In genomic region chr11:114044042-114044871, GRCh38 we compare ENCODE assay signal across 17 cellular contexts. TPM values are rescaled to one million over a fixed set of nuclear protein-coding genes. Genes with fewer than 3 reads are reported as not detected.
DNase-seq lines count a peak whose midpoint lies in the region; ATAC-seq, FAIRE-seq and TF ChIP-seq lines count a peak whose summit lies in the region.
"Had no signal": no experiment of that assay in that cellular context is flagged by ENCODE, and none has a peak within 500 bp of the region (broad histone marks: within the 10 kb centered on the region; RNA-seq: fewer than 3 reads in every experiment).

No MANE protein-coding gene starts in this region.

- no peak for TF ChIP-seq EP300 in HepG2 (IDR thresholded peaks at IDR 0.05; ENCODE audit: low read depth in 2 of 2, low read length in 2 of 2)
- no peak for TF ChIP-seq EP300 in HepG2 (CRISPR knock-in tag; IDR thresholded peaks at IDR 0.05; ENCODE audit: borderline replicate concordance)

- no peak overlapping the region for H2AFZ ChIP-seq in HepG2 (ENCODE audit: low read length)
- H2AFZ ChIP-seq in endothelial cell of umbilical vein (ENCODE audit: low read depth, low read length): no peak overlapping the region
- H2AFZ ChIP-seq in hepatocyte: no peak overlapping the region

- TF ChIP-seq CTCF in right lobe of liver (IDR thresholded peaks at IDR 0.05) (no peak), HepG2 (CRISPR knock-in tag; IDR thresholded peaks at IDR 0.05) (no peak), endothelial cell of umbilical vein (IDR thresholded peaks at IDR 0.05; ENCODE audit: extremely low read depth in 1 of 2, insufficient read depth in 1 of 2, low read depth in 1 of 2, low read length in 2 of 2) (no peak), hepatocyte (IDR thresholded peaks at IDR 0.05; ENCODE audit: poor library complexity) (no peak)

- dilution Hi-C loops in endothelial cell of umbilical vein (cut with MboI; ENCODE audit: extremely low pct_ligation_motif_present, low sequenced_read_pairs): loop anchor here (25.0 kb wide), 1 partner anchor 218 kb away; no protein-coding TSS in a partner anchor

- POLR2A ChIA-PET in HepG2 (lab: Yijun Ruan, JAX) (no interaction called here), endothelial cell of umbilical vein (lab: Charles Lee) (interaction anchor here (1.0 to 1.6 kb wide), 3 partner anchors 16 to 176 kb away, joined by 3 to 5 read pairs (median 3); no protein-coding TSS in a partner anchor)

- no peak for FAIRE-seq in HepG2 (lab: Jason Lieb, UNC)
- peak; percentile 80 for FAIRE-seq in endothelial cell of umbilical vein (lab: Jason Lieb, UNC)
- FAIRE-seq: HTR-8/SVneo had no signal

- peak overlapping the region; percentile 21 for H3K4me3 Mint-ChIP-seq in natural killer cell treated with Interleukin-12 subunit alpha and Interleukin-12 subunit beta and Interleukin-15 and Interleukin-18, amount 100 ng/mL, for 72 hours
- H3K4me3 Mint-ChIP-seq: activated naive CD8-positive, alpha-beta T cell treated with anti-CD3 and anti-CD28 coated beads for 36 hours; memory B cell had no signal

- no peaks in the 10 kb centered on the region for H3K27me3 Mint-ChIP-seq in natural killer cell treated with Interleukin-12 subunit alpha and Interleukin-12 subunit beta and Interleukin-15 and Interleukin-18, amount 100 ng/mL, for 72 hours
- H3K27me3 Mint-ChIP-seq: activated naive CD8-positive, alpha-beta T cell treated with anti-CD3 and anti-CD28 coated beads for 36 hours had no signal

- TF ChIP-seq POLR2A in right lobe of liver (IDR thresholded peaks at IDR 0.05) (no peak), HepG2 (IDR thresholded peaks at IDR 0.05; ENCODE audit: insufficient read depth in 1 of 2, low read depth in 2 of 2, low read length in 2 of 2) (no peak), endothelial cell of umbilical vein (IDR thresholded peaks at IDR 0.05; ENCODE audit: low read depth, low read length) (peak; percentile 19)

- 67% methylated on average over 9 of the region's 10 CpGs for WGBS in right lobe of liver (ENCODE audit: insufficient coverage, low coverage, low lambda C conversion rate, missing lambda C conversion rate)
- WGBS in HepG2 (ENCODE audit: low lambda C conversion rate): 27% methylated on average over 10 of the region's 10 CpGs
- WGBS in hepatocyte (ENCODE audit: low lambda C conversion rate, missing lambda C conversion rate): 78% methylated on average over 10 of the region's 10 CpGs

- CTCF ChIA-PET in HepG2 (lab: Yijun Ruan, JAX; ENCODE audit: low intra/inter-chr PET ratio, low total read pairs) (no interaction called here), endothelial cell of umbilical vein (lab: Charles Lee) (interaction anchor here (0.6 to 3.5 kb wide), 15 partner anchors 8 to 216 kb away, joined by 3 to 34 read pairs (median 3); partner anchors contain the start of gene ZBTB16)

- no peaks in the 10 kb centered on the region for H3K79me2 ChIP-seq in HepG2 (ENCODE audit: insufficient read depth, low read length)
- no peaks in the 10 kb centered on the region for H3K79me2 ChIP-seq in endothelial cell of umbilical vein (ENCODE audit: control insufficient read depth, insufficient read depth, low read length)
- no peaks in the 10 kb centered on the region for H3K79me2 ChIP-seq in hepatocyte

- intact Hi-C loops in right lobe of liver (cut with DNase I): no loop called here
- intact Hi-C loops in HepG2 (cut with micrococcal nuclease; ENCODE audit: unreplicated experiment): no loop called here
- intact Hi-C loops in endothelial cell of umbilical vein (cut with micrococcal nuclease): loop anchor here (1.0 kb wide), 3 partner anchors 15 to 135 kb away; partner anchors contain the start of gene ZBTB16

- no peaks in the 10 kb centered on the region for H4K20me1 ChIP-seq in HepG2 (ENCODE audit: insufficient read depth, low read length)
- H4K20me1 ChIP-seq in endothelial cell of umbilical vein (replicated peaks; ENCODE audit: control insufficient read depth, extremely low read depth, insufficient read depth, low read length): no peaks in the 10 kb centered on the region
- no peaks in the 10 kb centered on the region for H4K20me1 ChIP-seq in hepatocyte (ENCODE audit: insufficient read depth, poor library complexity, severe bottlenecking)

- no peak overlapping the region for H3K27ac ChIP-seq in right lobe of liver
- no peak overlapping the region for H3K27ac ChIP-seq in HepG2 (ENCODE audit: extremely low read length, insufficient read depth, low read length)
- peak overlapping the region; percentile 81 for H3K27ac ChIP-seq in endothelial cell of umbilical vein (ENCODE audit: insufficient read depth, low read depth, low read length)
- no peak overlapping the region for H3K27ac ChIP-seq in hepatocyte
- H3K27ac ChIP-seq: sigmoid colon, SJSA1 had no signal

- in situ Hi-C loops in HepG2 (cut with HindIII; ENCODE audit: extremely low pct_ligation_motif_present, low pct_unique_long_range_greater_than_20kb): no loop called here

- peak; percentile 32 to 66 (median 36) for ATAC-seq in right lobe of liver
- no peak for ATAC-seq in HepG2
- ATAC-seq in natural killer cell treated with Interleukin-12 subunit alpha and Interleukin-12 subunit beta and Interleukin-15 and Interleukin-18, amount 100 ng/mL, for 72 hours: peak; percentile 67 to 76
- no peak for ATAC-seq in GM19324 (IDR thresholded peaks at IDR 0.05; ENCODE audit: low FRiP score, unreplicated experiment)
- ATAC-seq in GM19452 (IDR thresholded peaks at IDR 0.05; ENCODE audit: unreplicated experiment): no peak
- no peak for ATAC-seq in GM18511 (IDR thresholded peaks at IDR 0.05; ENCODE audit: unreplicated experiment)

- H3K36me3 ChIP-seq in right lobe of liver: no peaks in the 10 kb centered on the region
- no peaks in the 10 kb centered on the region for H3K36me3 ChIP-seq in HepG2 (replicated peaks in 1 of 2; ENCODE audit: control insufficient read depth in 1 of 2, insufficient read depth in 2 of 2, low read length in 2 of 2)
- H3K36me3 ChIP-seq in endothelial cell of umbilical vein (ENCODE audit: control insufficient read depth in 2 of 2, extremely low read depth in 1 of 2, insufficient read depth in 2 of 2, low read length in 2 of 2): no peaks in the 10 kb centered on the region
- H3K36me3 ChIP-seq in hepatocyte (replicated peaks; ENCODE audit: insufficient read depth, low read depth): no peaks in the 10 kb centered on the region
- H3K36me3 ChIP-seq: sigmoid colon, SJSA1 had no signal

- H3K9me3 Mint-ChIP-seq in natural killer cell treated with Interleukin-12 subunit alpha and Interleukin-12 subunit beta and Interleukin-15 and Interleukin-18, amount 100 ng/mL, for 72 hours: no peaks in the 10 kb centered on the region
- H3K9me3 Mint-ChIP-seq: activated naive CD8-positive, alpha-beta T cell treated with anti-CD3 and anti-CD28 coated beads for 36 hours; memory B cell had no signal

- H3K9ac ChIP-seq in HepG2 (ENCODE audit: insufficient read depth, low read depth, low read length): no peak overlapping the region
- peak overlapping the region; percentile 18 for H3K9ac ChIP-seq in endothelial cell of umbilical vein (replicated peaks; ENCODE audit: extremely low read depth, insufficient read depth, low read length)

- H3K4me3 ChIP-seq in right lobe of liver: no peak overlapping the region
- H3K4me3 ChIP-seq in HepG2 (replicated peaks in 1 of 3; ENCODE audit: insufficient read depth in 1 of 3, low read depth in 2 of 3, low read length in 3 of 3): no peak overlapping the region
- no peak overlapping the region for H3K4me3 ChIP-seq in endothelial cell of umbilical vein (replicated peaks in 1 of 3; ENCODE audit: insufficient read depth in 1 of 3, low read depth in 1 of 3, low read length in 3 of 3)
- H3K4me3 ChIP-seq in hepatocyte: no peak overlapping the region
- H3K4me3 ChIP-seq: sigmoid colon, SJSA1 had no signal

- no peaks in the 10 kb centered on the region for H3K9me1 ChIP-seq in endothelial cell of umbilical vein (replicated peaks; ENCODE audit: control insufficient read depth, extremely low read depth, insufficient read depth, low read length)

- H3K9me2 ChIP-seq in hepatocyte (replicated peaks; ENCODE audit: insufficient read depth): no peaks in the 10 kb centered on the region

- no peak overlapping the region for H3K4me2 ChIP-seq in HepG2 (ENCODE audit: low read depth, low read length)
- peak overlapping the region; percentile 23 for H3K4me2 ChIP-seq in endothelial cell of umbilical vein (ENCODE audit: insufficient read depth, low read length)
- H3K4me2 ChIP-seq in hepatocyte: no peak overlapping the region

- no peak for TF ChIP-seq RAD21 in HepG2 (CRISPR knock-in tag; IDR thresholded peaks at IDR 0.05)

- DNase-seq in right lobe of liver: peak in 1 of 3 donors; percentile 6
- DNase-seq in HepG2 (ENCODE audit: low spot score): no peak
- peak; percentile 85 for DNase-seq in endothelial cell of umbilical vein (ENCODE audit: low read depth, low spot score)
- DNase-seq in natural killer cell treated with Interleukin-12 subunit alpha and Interleukin-12 subunit beta and Interleukin-15 and Interleukin-18, amount 100 ng/mL, for 72 hours (ENCODE audit: low spot score): no peak
- DNase-seq in hepatocyte (ENCODE audit: low spot score): no peak
- DNase-seq: activated naive CD8-positive, alpha-beta T cell treated with anti-CD3 and anti-CD28 coated beads for 36 hours; AML-193; GF-D8; NCI-H1105; NCI-H82; sigmoid colon had no signal

- H3K9me3 ChIP-seq in right lobe of liver (no peaks in the 10 kb centered on the region), HepG2 (ENCODE audit: low read length) (no peaks in the 10 kb centered on the region), endothelial cell of umbilical vein (replicated peaks; ENCODE audit: control insufficient read depth, insufficient read depth, low read length) (no peaks in the 10 kb centered on the region), hepatocyte (ENCODE audit: low read depth) (no peaks in the 10 kb centered on the region)
- H3K9me3 ChIP-seq: sigmoid colon, SJSA1 had no signal

- H3K27ac Mint-ChIP-seq in natural killer cell treated with Interleukin-12 subunit alpha and Interleukin-12 subunit beta and Interleukin-15 and Interleukin-18, amount 100 ng/mL, for 72 hours: peak overlapping the region; percentile 0 to 86
- H3K27ac Mint-ChIP-seq: activated naive CD8-positive, alpha-beta T cell treated with anti-CD3 and anti-CD28 coated beads for 36 hours; memory B cell had no signal

- peaks cover 12 to 14% of the 10 kb centered on the region in 2 donors for H3K4me1 Mint-ChIP-seq in natural killer cell treated with Interleukin-12 subunit alpha and Interleukin-12 subunit beta and Interleukin-15 and Interleukin-18, amount 100 ng/mL, for 72 hours (ENCODE audit: low read depth in 2 of 2)

- H3K27me3 ChIP-seq in right lobe of liver: no peaks in the 10 kb centered on the region
- H3K27me3 ChIP-seq in HepG2 (ENCODE audit: control insufficient read depth in 1 of 2, insufficient read depth in 2 of 2, low read length in 2 of 2): peaks cover 0 to 16% of the 10 kb centered on the region in 2 experiments; a peak in 2 of 5 replicates
- no peaks in the 10 kb centered on the region for H3K27me3 ChIP-seq in endothelial cell of umbilical vein (ENCODE audit: control insufficient read depth in 2 of 2, insufficient read depth in 2 of 2, low read length in 2 of 2)
- H3K27me3 ChIP-seq in hepatocyte: no peaks in the 10 kb centered on the region
- H3K27me3 ChIP-seq: sigmoid colon, SJSA1 had no signal

- BruUV-seq in HepG2 (replicated peaks; lab: Mats Ljungman, UMichigan) (no TSS peak), endothelial cell of umbilical vein (replicated peaks; lab: Mats Ljungman, UMichigan) (TSS peak; percentile 63)

- H3K4me1 ChIP-seq in right lobe of liver: peaks cover 0 to 3% (median 0%) of the 10 kb centered on the region in 4 donors
- peaks cover 7% of the 10 kb centered on the region for H3K4me1 ChIP-seq in HepG2 (ENCODE audit: insufficient read depth, low read length)
- H3K4me1 ChIP-seq in endothelial cell of umbilical vein (ENCODE audit: control insufficient read depth, extremely low read depth, insufficient read depth, low read length): peaks cover 22% of the 10 kb centered on the region
- peaks cover 13% of the 10 kb centered on the region for H3K4me1 ChIP-seq in hepatocyte (ENCODE audit: insufficient read depth)
- H3K4me1 ChIP-seq: SJSA1 had no signal

- no peaks in the 10 kb centered on the region for H3K36me3 Mint-ChIP-seq in natural killer cell treated with Interleukin-12 subunit alpha and Interleukin-12 subunit beta and Interleukin-15 and Interleukin-18, amount 100 ng/mL, for 72 hours
- H3K36me3 Mint-ChIP-seq: activated naive CD8-positive, alpha-beta T cell treated with anti-CD3 and anti-CD28 coated beads for 36 hours; memory B cell had no signal

RNA-seq across cellular contexts. Expression of gene ZBTB16, which starts 15.3 kb away (rescaled TPM):
- total RNA-seq in right lobe of liver (100 to 1,000 TPM in 2 of 6 experiments, 10 to 100 TPM in 4; 13.1 to 205 (median 52.2) TPM), HepG2 (2016; rRNA removed; fragmentation: Illumina TruSeq; extraction: Trizol) (not detected in 2 replicates), endothelial cell of umbilical vein (19.5 and 20.3 TPM in 2 replicates), hepatocyte (21.0 and 30.1 TPM in 2 replicates)
- not detected in 2 replicates for total RNA-seq in HepG2 (2016; cell fraction: cytosol; rRNA removed; fragmentation: Illumina TruSeq; extraction: Trizol; ENCODE audit: low read depth)
- total RNA-seq in HepG2 (2016; cell fraction: insoluble cytoplasmic fraction; rRNA removed; fragmentation: Illumina TruSeq; extraction: Trizol): not detected in 2 replicates
- total RNA-seq in HepG2 (2016; cell fraction: membrane; rRNA removed; fragmentation: Illumina TruSeq; extraction: Trizol): not detected in 2 replicates
- not detected in 2 replicates for total RNA-seq in HepG2 (2016; cell fraction: nucleus; rRNA removed; fragmentation: Illumina TruSeq; extraction: Trizol)
- polyA plus RNA-seq in HepG2 (2011; rRNA removed) (not detected in 2 replicates), endothelial cell of umbilical vein (9.8 and 16.7 TPM in 2 replicates), hepatocyte (52.3 and 67.5 TPM in 2 replicates)
- not detected in 2 replicates for polyA plus RNA-seq in HepG2 (2011; cell fraction: cytosol; rRNA removed)
- polyA plus RNA-seq in HepG2 (2011; cell fraction: nucleus; rRNA removed): not detected in 2 replicates
- not detected in 2 replicates for polyA plus RNA-seq in HepG2 (2012)
- not detected in 2 replicates for polyA plus RNA-seq in HepG2 (2016; cell fraction: cytosol; fragmentation: Illumina TruSeq; extraction: Trizol; ENCODE audit: low read depth)
- not detected in 2 replicates for polyA plus RNA-seq in HepG2 (2016; cell fraction: insoluble cytoplasmic fraction; fragmentation: Illumina TruSeq; extraction: Trizol; ENCODE audit: low read depth)
- not detected in 2 replicates for polyA plus RNA-seq in HepG2 (2016; cell fraction: membrane; fragmentation: Illumina TruSeq; extraction: Trizol; ENCODE audit: low read depth)
- not detected in 2 replicates for polyA plus RNA-seq in HepG2 (2016; cell fraction: nucleus; fragmentation: Illumina TruSeq; extraction: Trizol; ENCODE audit: insufficient read depth, low read depth)
- polyA minus RNA-seq in HepG2 (2011; rRNA and poly(A)+ RNA removed; ENCODE audit: low replicate concordance): not detected in 2 replicates
- polyA minus RNA-seq in HepG2 (2011; cell fraction: cytosol; rRNA and poly(A)+ RNA removed): not detected in 2 replicates
- polyA minus RNA-seq in HepG2 (2011; cell fraction: nucleus; rRNA and poly(A)+ RNA removed): not detected in 2 replicates
- 6.6 and 8.0 TPM in 2 replicates for polyA plus RNA-seq in endothelial cell of umbilical vein (2011; cell fraction: cytosol; rRNA removed)
- 25.1 and 34.1 TPM in 2 replicates for polyA plus RNA-seq in endothelial cell of umbilical vein (2011; cell fraction: nucleus; rRNA removed)
- 2.9 and 8.0 TPM in 2 replicates for polyA plus RNA-seq in endothelial cell of umbilical vein (2012)
- polyA minus RNA-seq in endothelial cell of umbilical vein: 63.9 and 64.1 TPM in 2 replicates
- not detected for polyA minus RNA-seq in endothelial cell of umbilical vein (2011; cell fraction: cytosol; rRNA and poly(A)+ RNA removed)
- polyA minus RNA-seq in endothelial cell of umbilical vein (2011; cell fraction: nucleus; rRNA and poly(A)+ RNA removed): 48.0 and 80.7 TPM in 2 replicates
- 10 to 100 TPM in 1 of 2 donors, 1 to 10 TPM in 1; 2.7 to 13.1 TPM for total RNA-seq in natural killer cell treated with Interleukin-12 subunit alpha and Interleukin-12 subunit beta and Interleukin-15 and Interleukin-18, amount 100 ng/mL, for 72 hours
- total RNA-seq: SJSA1 had no signal

Comparison
In these comparisons a context has a peak if more than half of its experiments do, and no peak if none do; other contexts are left out.
1. ATAC-seq: peak in right lobe of liver (4 of 4) and natural killer cell treated with Interleukin-12 subunit alpha and Interleukin-12 subunit beta and Interleukin-15 and Interleukin-18, amount 100 ng/mL, for 72 hours (2 of 2); none in HepG2 (single experiment), GM19324 (single experiment), GM19452 (single experiment) and GM18511 (single experiment).